Comparison of ENCODE assay signal across 12 cellular contexts in genomic region chr2:20212459-20212870, GRCh38. TPM values are rescaled to one million over a fixed set of nuclear protein-coding genes. Genes with fewer than 3 reads are reported as not detected.
DNase-seq lines count a peak whose midpoint lies in the region; ATAC-seq and TF ChIP-seq lines count a peak whose summit lies in the region.
"Had no signal": no experiment of that assay in that cellular context is flagged by ENCODE, and none has a peak within 500 bp of the region (broad histone marks: within the 10 kb centered on the region; RNA-seq: fewer than 3 reads in every experiment).

No MANE protein-coding gene starts in this region.

- H3K9ac ChIP-seq in HUES6 (ENCODE audit: low read length) = no peak overlapping the region
- H3K9ac ChIP-seq in duodenal mucosa (ENCODE audit: low read depth in 1 of 2, low read length in 2 of 2) = peak overlapping the region in 1 of 2 donors; percentile 20

- no peak overlapping the region for H3K4me3 ChIP-seq in HUES6 (ENCODE audit: low read depth, low read length)
- H3K4me3 ChIP-seq in duodenal mucosa (ENCODE audit: low read depth in 1 of 2, low read length in 2 of 2) = no peak overlapping the region
- H3K4me3 ChIP-seq in prostate gland = peak overlapping the region in 1 of 2 donors; percentile 9
- H3K4me3 ChIP-seq: heart left ventricle had no signal

- WGBS in prostate gland = 38% methylated on average over 10 of the region's 11 CpGs

- peak overlapping the region; percentile 43; the same call in 1 of the 2 replicates for H3K27ac ChIP-seq in HUES6 (ENCODE audit: low read depth, low read length)
- peak overlapping the region; percentile 52 for H3K27ac ChIP-seq in duodenal mucosa (ENCODE audit: low read depth, low read length)
- peak overlapping the region; percentile 71 to 86 for H3K27ac ChIP-seq in prostate gland
- H3K27ac ChIP-seq: heart left ventricle had no signal

- TF ChIP-seq CTCF in prostate gland (IDR thresholded peaks at IDR 0.05) = no peak

- H3K9me3 ChIP-seq in HUES6 (ENCODE audit: control insufficient read depth, insufficient read depth, low read depth, low read length) (no peaks in the 10 kb centered on the region), duodenal mucosa (ENCODE audit: control insufficient read depth in 1 of 2, low read length in 2 of 2) (no peaks in the 10 kb centered on the region), prostate gland (no peaks in the 10 kb centered on the region)
- H3K9me3 ChIP-seq: heart left ventricle had no signal

- intact Hi-C loops in prostate gland (cut with DNase I) = no loop called here

- ATAC-seq in GM18870 (IDR thresholded peaks at IDR 0.05; ENCODE audit: unreplicated experiment) = peak; percentile 66
- no peak for ATAC-seq in GM21515 (IDR thresholded peaks at IDR 0.05; ENCODE audit: unreplicated experiment)
- ATAC-seq: stimulated activated naive CD8-positive, alpha-beta T cell treated with anti-CD3 and anti-CD28 coated beads, Interleukin-15, Interleukin-2, amounts not matched to agents 100 U/mL and 50 U/mL, for 24 hours had no signal

- peak; percentile 11 for TF ChIP-seq POLR2A in prostate gland (IDR thresholded peaks at IDR 0.05)

- DNase-seq in prostate gland (ENCODE audit: low spot score) = peak; percentile 91
- DNase-seq in T-helper 1 cell = no peak
- no peak for DNase-seq in NCI-H1092 treated with DMSO at 0.1 percent for 48 hours (lab: John Stamatoyannopoulos, UW)
- no peak for DNase-seq in activated effector memory CD4-positive, alpha-beta T cell treated with Interleukin-2 at 50 U/mL for 16 hours
- DNase-seq: aorta; NCI-H2081; stimulated activated naive CD8-positive, alpha-beta T cell treated with anti-CD3 and anti-CD28 coated beads, Interleukin-15, Interleukin-2, amounts not matched to agents 100 U/mL and 50 U/mL, for 24 hours had no signal

- H3K36me3 ChIP-seq in HUES6 (ENCODE audit: control insufficient read depth, insufficient read depth, low read length) = no peaks in the 10 kb centered on the region
- H3K36me3 ChIP-seq in duodenal mucosa (ENCODE audit: control insufficient read depth in 1 of 2, insufficient read depth in 2 of 2, low read length in 2 of 2) = no peaks in the 10 kb centered on the region
- H3K36me3 ChIP-seq in prostate gland = no peaks in the 10 kb centered on the region
- H3K36me3 ChIP-seq: heart left ventricle had no signal

- H3K27me3 ChIP-seq in HUES6 (ENCODE audit: control insufficient read depth, insufficient read depth, low read length) (no peaks in the 10 kb centered on the region), duodenal mucosa (ENCODE audit: control insufficient read depth in 1 of 2, insufficient read depth in 2 of 2, low read length in 2 of 2) (no peaks in the 10 kb centered on the region), prostate gland (replicated peaks; ENCODE audit: insufficient read depth) (no peaks in the 10 kb centered on the region)
- H3K27me3 ChIP-seq: heart left ventricle had no signal

- peaks cover 54% of the 10 kb centered on the region for H3K4me1 ChIP-seq in HUES6 (ENCODE audit: control insufficient read depth, insufficient read depth, low read length)
- peaks cover 87 to 89% of the 10 kb centered on the region in 2 donors for H3K4me1 ChIP-seq in duodenal mucosa (ENCODE audit: control insufficient read depth in 1 of 2, insufficient read depth in 2 of 2, low read length in 2 of 2)
- H3K4me1 ChIP-seq in prostate gland (replicated peaks) = peaks cover 26% of the 10 kb centered on the region
- H3K4me1 ChIP-seq: heart left ventricle had no signal

RNA-seq across cellular contexts. Expression of gene SDC1, which starts 12.5 kb away (rescaled TPM):
- total RNA-seq in prostate gland = 100 to 1,000 TPM; 103 to 167 TPM
